ENCODE assay signal across 16 cellular contexts in genomic region chr1:28194326-28195035, GRCh38.
"Had no signal": no experiment of that assay in that cellular context is flagged by ENCODE, and none has a peak within 500 bp of the region (broad histone marks: within the 10 kb centered on the region; RNA-seq: fewer than 3 reads in every experiment).

No MANE protein-coding gene starts in this region.

- H3K27ac ChIP-seq: body of pancreas, foreskin keratinocyte, neutrophil, right atrium auricular region, SK-N-MC, tibial nerve had no signal

- H3K4me3 ChIP-seq: body of pancreas, right atrium auricular region, SK-N-MC, tibial nerve had no signal

- H3K9me3 Mint-ChIP-seq: dendritic cell treated with granulocyte-macrophage colony-stimulating factor and Interleukin-4, amounts not matched to agents 40 ng/mL and 50 ng/mL, for 4 days had no signal

- H3K27ac Mint-ChIP-seq: activated naive CD4-positive, alpha-beta T cell treated with anti-CD3 and anti-CD28 coated beads, Interleukin-2, amount 10 ng/mL, durations not matched to agents 7 days and 5 days; dendritic cell treated with granulocyte-macrophage colony-stimulating factor and Interleukin-4, amounts not matched to agents 40 ng/mL and 50 ng/mL, for 4 days; T-cell had no signal

- H3K9me3 ChIP-seq: body of pancreas, neutrophil, right atrium auricular region, tibial nerve had no signal

- H3K4me1 ChIP-seq: body of pancreas, right atrium auricular region, tibial nerve had no signal

- H3K27me3 ChIP-seq: body of pancreas, foreskin keratinocyte, neutrophil, right atrium auricular region, tibial nerve had no signal

- H3K4me3 Mint-ChIP-seq: activated naive CD4-positive, alpha-beta T cell treated with anti-CD3 and anti-CD28 coated beads, Interleukin-2, amount 10 ng/mL, durations not matched to agents 7 days and 5 days; central memory CD8-positive, alpha-beta T cell; dendritic cell treated with granulocyte-macrophage colony-stimulating factor and Interleukin-4, amounts not matched to agents 40 ng/mL and 50 ng/mL, for 4 days; T-cell had no signal

- ATAC-seq: T-cell had no signal

- H3K27me3 Mint-ChIP-seq: central memory CD8-positive, alpha-beta T cell; dendritic cell treated with granulocyte-macrophage colony-stimulating factor and Interleukin-4, amounts not matched to agents 40 ng/mL and 50 ng/mL, for 4 days; T-cell had no signal

- DNase-seq: activated CD4-positive, alpha-beta T cell treated with anti-CD3 and anti-CD28 coated beads for 1 hour; activated CD4-positive, alpha-beta T cell treated with anti-CD3 and anti-CD28 coated beads, Interleukin-2, amount 50 U/mL, for 48 hours; activated CD8-positive, alpha-beta memory T cell treated with anti-CD3 and anti-CD28 coated beads, Interleukin-2, amount 50 U/mL, for 4 hours; activated naive CD4-positive, alpha-beta T cell treated with anti-CD3 and anti-CD28 coated beads, Interleukin-2, amount 10 ng/mL, durations not matched to agents 7 days and 5 days; body of pancreas; left ventricle myocardium superior; midbrain; T-cell; T1000 had no signal
